In genomic region chr7:5597772-5598171, GRCh38 we compare ENCODE assay signal across 16 cellular contexts. TPM values are rescaled to one million over a fixed set of nuclear protein-coding genes. Genes with fewer than 3 reads are reported as not detected.
DNase-seq lines count a peak whose midpoint lies in the region; ATAC-seq and TF ChIP-seq lines count a peak whose summit lies in the region.
"Had no signal": no experiment of that assay in that cellular context is flagged by ENCODE, and none has a peak within 500 bp of the region (broad histone marks: within the 10 kb centered on the region; RNA-seq: fewer than 3 reads in every experiment).

No MANE protein-coding gene starts in this region.

- H3K4me1 ChIP-seq in HCT116 (ENCODE audit: control insufficient read depth in 1 of 2, insufficient read depth in 2 of 2, low read length in 2 of 2) (peaks cover 37 to 62% of the 10 kb centered on the region in 2 experiments), ascending aorta (peaks cover 7 to 27% of the 10 kb centered on the region in 2 donors), hepatocyte (ENCODE audit: insufficient read depth) (peaks cover 47% of the 10 kb centered on the region)

- H3K79me2 ChIP-seq in HCT116 (ENCODE audit: insufficient read depth, low read length) (peaks cover 100% of the 10 kb centered on the region), hepatocyte (peaks cover 94% of the 10 kb centered on the region)

- BruUV-seq in HCT116 (replicated peaks; lab: Mats Ljungman, UMichigan): no TSS peak

- H3K9me2 ChIP-seq in HCT116 (ENCODE audit: insufficient read depth) (no peaks in the 10 kb centered on the region), hepatocyte (replicated peaks; ENCODE audit: insufficient read depth) (no peaks in the 10 kb centered on the region)

- DNase-seq in HCT116 (ENCODE audit: low read depth, low spot score) (no peak), ascending aorta (ENCODE audit: low spot score in 2 of 2) (no peak), hepatocyte (ENCODE audit: low spot score) (peak; percentile 54), stromal cell of bone marrow (ENCODE audit: low read depth) (peak; percentile 61), NCI-H345 (lab: John Stamatoyannopoulos, UW) (no peak), ecto neural progenitor cell (ENCODE audit: low spot score) (no peak), posterior vena cava (ENCODE audit: low spot score) (no peak)
- no peak for DNase-seq in stimulated activated CD4-positive, alpha-beta T cell treated with anti-CD3 and anti-CD28 coated beads, Interleukin-4, amount 100 ng/mL, for 4 hours
- DNase-seq: activated CD4-positive, alpha-beta T cell treated with anti-CD3 and anti-CD28 coated beads, Interleukin-2, amount 50 U/mL, for 1 hour; activated naive CD8-positive, alpha-beta T cell treated with anti-CD3 and anti-CD28 coated beads, Interleukin-2, amount 10 ng/mL, durations not matched to agents 7 days and 5 days; GDM1; MG63; NCI-H510A; pancreas; SW 1271; transverse colon had no signal

- H3K36me3 ChIP-seq in HCT116 (ENCODE audit: control insufficient read depth in 1 of 2, insufficient read depth in 2 of 2, low read length in 2 of 2) (peaks cover 5 to 21% of the 10 kb centered on the region in 2 experiments; a peak in 1 of 4 replicates), ascending aorta (peaks cover 0 to under 1% of the 10 kb centered on the region in 2 donors), hepatocyte (replicated peaks; ENCODE audit: insufficient read depth, low read depth) (no peaks in the 10 kb centered on the region)
- H3K36me3 ChIP-seq: pancreas, transverse colon had no signal

- H3K4me2 ChIP-seq in HCT116 (ENCODE audit: low read length) (peak overlapping the region; percentile 62), hepatocyte (peak overlapping the region; percentile 96)

- no peak for ATAC-seq in HCT116
- ATAC-seq: pancreas had no signal

- TF ChIP-seq RAD21 in HCT116 (IDR thresholded peaks at IDR 0.05; ENCODE audit: low read depth): no peak

- H4K20me1 ChIP-seq in HCT116 (ENCODE audit: insufficient read depth): no peaks in the 10 kb centered on the region; the same call in 1 of the 2 replicates
- H4K20me1 ChIP-seq in hepatocyte (ENCODE audit: insufficient read depth, poor library complexity, severe bottlenecking): peaks cover 26% of the 10 kb centered on the region

- peak overlapping the region; percentile 18 for H3K9ac ChIP-seq in HCT116 (ENCODE audit: low read length)

- RAD21 ChIA-PET in HCT116 (lab: Charles Lee; ENCODE audit: low non-redundant PET in 1 of 2, low total read pairs in 2 of 2, uncharacterized antibody in 2 of 2, unreplicated experiment in 2 of 2): no interaction called here

- H3K9me3 ChIP-seq in HCT116 (ENCODE audit: control insufficient read depth in 1 of 2, insufficient read depth in 1 of 2, low read depth in 1 of 2, low read length in 2 of 2): no peaks in the 10 kb centered on the region
- no peaks in the 10 kb centered on the region for H3K9me3 ChIP-seq in ascending aorta
- no peaks in the 10 kb centered on the region for H3K9me3 ChIP-seq in hepatocyte (ENCODE audit: low read depth)
- H3K9me3 ChIP-seq: MG63, pancreas, transverse colon had no signal

- no peak overlapping the region for H3K4me3 ChIP-seq in HCT116 (replicated peaks in 1 of 2; ENCODE audit: low read depth in 1 of 2, low read length in 2 of 2)
- no peak overlapping the region for H3K4me3 ChIP-seq in ascending aorta
- no peak overlapping the region for H3K4me3 ChIP-seq in hepatocyte
- H3K4me3 ChIP-seq: MG63, pancreas, transverse colon had no signal

- H3K27me3 ChIP-seq in HCT116 (ENCODE audit: insufficient read depth, low read length) (no peaks in the 10 kb centered on the region), ascending aorta (no peaks in the 10 kb centered on the region), hepatocyte (peaks cover 6% of the 10 kb centered on the region)
- H3K27me3 ChIP-seq: MG63 had no signal

- TF ChIP-seq CTCF in HCT116 (IDR thresholded peaks at IDR 0.05 in 2 of 3, conservative IDR thresholded peaks at IDR 0.05 in 1 of 3; ENCODE audit: borderline replicate concordance in 1 of 3, insufficient read depth in 1 of 3, low read depth in 2 of 3, low read length in 2 of 3): no peak
- TF ChIP-seq CTCF in ascending aorta (IDR thresholded peaks at IDR 0.05): no peak
- no peak for TF ChIP-seq CTCF in hepatocyte (IDR thresholded peaks at IDR 0.05; ENCODE audit: poor library complexity)

- TF ChIP-seq POLR2A in HCT116 (IDR thresholded peaks at IDR 0.05; ENCODE audit: borderline replicate concordance, extremely low read depth, insufficient read depth, insufficient read length): no peak

- WGBS in hepatocyte (ENCODE audit: low lambda C conversion rate, missing lambda C conversion rate): 73% methylated on average over 8 of the region's 8 CpGs

- POLR2A ChIA-PET in HCT116 (lab: Charles Lee): interaction anchor here (0.7 kb wide), 1 partner anchor 200 kb away, joined by 4 read pairs; no protein-coding TSS in a partner anchor

- intact Hi-C loops in HCT116 (cut with micrococcal nuclease) (no loop called here), ascending aorta (cut with DNase I) (loop anchor here (2.0 kb wide), 1 partner anchor 39 kb away; no protein-coding TSS in a partner anchor), posterior vena cava (cut with DNase I) (no loop called here)

- H2AFZ ChIP-seq in HCT116 (ENCODE audit: low read depth, low read length, poor library complexity, severe bottlenecking) (no peak overlapping the region), hepatocyte (no peak overlapping the region)

- CTCF ChIA-PET in HCT116 (lab: Charles Lee): no interaction called here

- H3K27ac ChIP-seq in HCT116 (ENCODE audit: low read depth, low read length) (peak overlapping the region; percentile 62), ascending aorta (peak overlapping the region; percentile 22 to 46), hepatocyte (peak overlapping the region; percentile 95)
- H3K27ac ChIP-seq: pancreas had no signal

TF ChIP-seq in HCT116, 20 proteins besides CTCF, POLR2A, EP300 and RAD21:
- TF ChIP-seq MAX (IDR thresholded peaks at IDR 0.05) (no peak), SP1 (IDR thresholded peaks at IDR 0.05; ENCODE audit: low read depth) (no peak), EZH2 (IDR thresholded peaks at IDR 0.05) (no peak)
- TF ChIP-seq, protein P1, sequence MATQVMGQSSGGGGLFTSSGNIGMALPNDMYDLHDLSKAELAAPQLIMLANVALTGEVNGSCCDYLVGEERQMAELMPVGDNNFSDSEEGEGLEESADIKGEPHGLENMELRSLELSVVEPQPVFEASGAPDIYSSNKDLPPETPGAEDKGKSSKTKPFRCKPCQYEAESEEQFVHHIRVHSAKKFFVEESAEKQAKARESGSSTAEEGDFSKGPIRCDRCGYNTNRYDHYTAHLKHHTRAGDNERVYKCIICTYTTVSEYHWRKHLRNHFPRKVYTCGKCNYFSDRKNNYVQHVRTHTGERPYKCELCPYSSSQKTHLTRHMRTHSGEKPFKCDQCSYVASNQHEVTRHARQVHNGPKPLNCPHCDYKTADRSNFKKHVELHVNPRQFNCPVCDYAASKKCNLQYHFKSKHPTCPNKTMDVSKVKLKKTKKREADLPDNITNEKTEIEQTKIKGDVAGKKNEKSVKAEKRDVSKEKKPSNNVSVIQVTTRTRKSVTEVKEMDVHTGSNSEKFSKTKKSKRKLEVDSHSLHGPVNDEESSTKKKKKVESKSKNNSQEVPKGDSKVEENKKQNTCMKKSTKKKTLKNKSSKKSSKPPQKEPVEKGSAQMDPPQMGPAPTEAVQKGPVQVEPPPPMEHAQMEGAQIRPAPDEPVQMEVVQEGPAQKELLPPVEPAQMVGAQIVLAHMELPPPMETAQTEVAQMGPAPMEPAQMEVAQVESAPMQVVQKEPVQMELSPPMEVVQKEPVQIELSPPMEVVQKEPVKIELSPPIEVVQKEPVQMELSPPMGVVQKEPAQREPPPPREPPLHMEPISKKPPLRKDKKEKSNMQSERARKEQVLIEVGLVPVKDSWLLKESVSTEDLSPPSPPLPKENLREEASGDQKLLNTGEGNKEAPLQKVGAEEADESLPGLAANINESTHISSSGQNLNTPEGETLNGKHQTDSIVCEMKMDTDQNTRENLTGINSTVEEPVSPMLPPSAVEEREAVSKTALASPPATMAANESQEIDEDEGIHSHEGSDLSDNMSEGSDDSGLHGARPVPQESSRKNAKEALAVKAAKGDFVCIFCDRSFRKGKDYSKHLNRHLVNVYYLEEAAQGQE (IDR thresholded peaks at IDR 0.05; ENCODE audit: low read depth): no peak

RNA-seq across cellular contexts. Expression of gene FSCN1, which starts 5.2 kb away (rescaled TPM):
- total RNA-seq in HCT116 (2021; ENCODE audit: unreplicated experiment) (302 TPM), ascending aorta (129 TPM), hepatocyte (82.9 and 117 TPM in 2 replicates), posterior vena cava (10 to 100 TPM; 40.4 to 63.0 TPM)
- 185 and 190 TPM in 2 replicates for polyA plus RNA-seq in HCT116 (2012)
- polyA plus RNA-seq in hepatocyte: 120 and 132 TPM in 2 replicates

Comparison
In these comparisons a context has a peak if more than half of its experiments do, and no peak if none do; other contexts are left out.
1. DNase-seq: peak in hepatocyte (single experiment) and stromal cell of bone marrow (single experiment); none in HCT116 (single experiment), ascending aorta (0 of 2), NCI-H345 (single experiment), stimulated activated CD4-positive, alpha-beta T cell treated with anti-CD3 and anti-CD28 coated beads, Interleukin-4, amount 100 ng/mL, for 4 hours (0 of 2), ecto neural progenitor cell (single experiment) and posterior vena cava (single experiment).
2. H3K27ac ChIP-seq: peak in every context shown above with its lines; median percentile 95 in hepatocyte; 62 in HCT116; 34 in ascending aorta.